In genomic region chr1:30763654-30764248, GRCh38 we compare ENCODE assay signal across 12 cellular contexts. TPM values are rescaled to one million over a fixed set of nuclear protein-coding genes. Genes with fewer than 3 reads are reported as not detected.
DNase-seq lines count a peak whose midpoint lies in the region; ATAC-seq, FAIRE-seq and TF ChIP-seq lines count a peak whose summit lies in the region.
"Had no signal": no experiment of that assay in that cellular context is flagged by ENCODE, and none has a peak within 500 bp of the region (broad histone marks: within the 10 kb centered on the region; RNA-seq: fewer than 3 reads in every experiment).

No MANE protein-coding gene starts in this region.

- no peaks in the 10 kb centered on the region for H3K9me3 ChIP-seq in MG63
- no peaks in the 10 kb centered on the region for H3K9me3 ChIP-seq in H1 (ENCODE audit: insufficient read depth in 2 of 2, low read depth in 1 of 2, low read length in 1 of 2)
- H3K9me3 ChIP-seq: heart right ventricle had no signal

- H3K23ac ChIP-seq in H1 (ENCODE audit: insufficient read length): no peak overlapping the region

- H3K56ac ChIP-seq in H1 (replicated peaks; ENCODE audit: insufficient read length, low read depth, low read length): no peak overlapping the region

- H2AK5ac ChIP-seq in H1 (ENCODE audit: low read depth, low read length): no peak overlapping the region

- H4K91ac ChIP-seq in H1 (replicated peaks; ENCODE audit: insufficient read length, low read length): no peak overlapping the region

- H2BK20ac ChIP-seq in H1 (ENCODE audit: low read length): no peak overlapping the region

- H2BK15ac ChIP-seq in H1 (ENCODE audit: low read length): 0 out of 2 replicates have a peak overlapping the region, but pooled peaks have one; percentile 6

- peak overlapping the region; percentile 26; the same call in 1 of the 2 replicates for H4K8ac ChIP-seq in H1 (ENCODE audit: extremely low read depth, insufficient read depth, low read length)

- POLR2A ChIA-PET in BJ (lab: Charles Lee): no interaction called here
- POLR2A ChIA-PET in H1 (lab: Charles Lee; ENCODE audit: partially characterized antibody): interaction anchor here (1.2 kb wide), 1 partner anchor 15 kb away, joined by 3 read pairs; no protein-coding TSS in a partner anchor

- H3K4me3 ChIP-seq in BJ (ENCODE audit: low read depth, low read length): no peak overlapping the region
- H3K4me3 ChIP-seq in MG63: no peak overlapping the region
- H3K4me3 ChIP-seq in H1 (ENCODE audit: extremely low read depth in 1 of 4, insufficient read depth in 2 of 4, low read depth in 3 of 4, low read length in 4 of 4): no peak overlapping the region
- H3K4me3 ChIP-seq: heart right ventricle had no signal

- no peak overlapping the region for H3K18ac ChIP-seq in H1 (ENCODE audit: extremely low read depth, low read length)

- H3K79me1 ChIP-seq in H1 (ENCODE audit: low read depth, low read length): no peaks in the 10 kb centered on the region

- H2BK120ac ChIP-seq in H1 (replicated peaks; ENCODE audit: low read depth, low read length): no peak overlapping the region

- no peak for ATAC-seq in GM18870 (IDR thresholded peaks at IDR 0.05; ENCODE audit: unreplicated experiment)

- H3K27me3 Mint-ChIP-seq in osteocyte (ENCODE audit: unreplicated experiment): no peaks in the 10 kb centered on the region

- TF ChIP-seq EP300 in H1 (IDR thresholded peaks at IDR 0.05; ENCODE audit: borderline replicate concordance in 1 of 2, low read depth in 2 of 2, low read length in 2 of 2): no peak

- TF ChIP-seq CTCF in BJ (IDR thresholded peaks at IDR 0.05; ENCODE audit: insufficient read depth, low read depth, low read length): no peak
- TF ChIP-seq CTCF in H1 (IDR thresholded peaks at IDR 0.05; ENCODE audit: control extremely low read depth in 1 of 3, insufficient read depth in 1 of 3, low read depth in 1 of 3, low read length in 3 of 3): no peak
- TF ChIP-seq CTCF in osteocyte (IDR thresholded peaks at IDR 0.05): no peak

- no peaks in the 10 kb centered on the region; the same call in 1 of the 2 replicates for H3K23me2 ChIP-seq in H1 (ENCODE audit: low read depth, low read length)

- no peaks in the 10 kb centered on the region for H3K79me2 ChIP-seq in H1 (ENCODE audit: control insufficient read depth in 1 of 2, insufficient read depth in 2 of 2, low read length in 2 of 2)

- no peak overlapping the region for H3K27ac ChIP-seq in H1 (ENCODE audit: low read depth, low read length)
- H3K27ac ChIP-seq: heart right ventricle had no signal

- no peak overlapping the region for H3K4ac ChIP-seq in H1 (replicated peaks; ENCODE audit: insufficient read length, low read depth, low read length)

- H3K4me2 ChIP-seq in H1 (ENCODE audit: insufficient read depth in 1 of 2, low read depth in 2 of 2, low read length in 2 of 2): no peak overlapping the region

- H2BK12ac ChIP-seq in H1 (ENCODE audit: low read depth, low read length): no peak overlapping the region

- H3K36me3 Mint-ChIP-seq in osteocyte (ENCODE audit: unreplicated experiment): no peaks in the 10 kb centered on the region

- 92% methylated on average over 10 of the region's 10 CpGs; no CpG with 5 or more reads in 1 of the 2 experiments for WGBS in H1 (ENCODE audit: extremely low coverage in 1 of 2, insufficient coverage in 1 of 2, insufficient read length in 1 of 2, insufficient replicate concordance in 2 of 2, low coverage in 1 of 2, low lambda C conversion rate in 2 of 2, missing lambda C conversion rate in 1 of 2), 2 experiments

- H3K9ac ChIP-seq in H1 (replicated peaks in 1 of 4; ENCODE audit: extremely low read depth in 1 of 4, low read depth in 3 of 4, low read length in 3 of 4): no peak overlapping the region

- no peak overlapping the region for H2AFZ ChIP-seq in H1 (ENCODE audit: low read length)

- peaks cover 0 to 8% (median 2%) of the 10 kb centered on the region in 4 experiments; a peak in 4 of 7 replicates for H3K4me1 ChIP-seq in H1 (replicated peaks in 1 of 4; ENCODE audit: control insufficient read depth in 3 of 4, insufficient read depth in 4 of 4, low read length in 3 of 4)

- no peak overlapping the region for H3K4me3 Mint-ChIP-seq in osteocyte (ENCODE audit: unreplicated experiment)

- no peak overlapping the region for H4K5ac ChIP-seq in H1 (ENCODE audit: insufficient read length, low read depth, low read length)

- no peak for FAIRE-seq in H1 (lab: Jason Lieb, UNC)
- FAIRE-seq: TTC549 had no signal

- H3K9me3 Mint-ChIP-seq in osteocyte (ENCODE audit: unreplicated experiment): no peaks in the 10 kb centered on the region

- H3K27me3 ChIP-seq in BJ (ENCODE audit: control insufficient read depth, insufficient read depth, low read length) (no peaks in the 10 kb centered on the region), MG63 (no peaks in the 10 kb centered on the region), H1 (replicated peaks in 1 of 4; ENCODE audit: control insufficient read depth in 3 of 4, extremely low read depth in 1 of 4, insufficient read depth in 3 of 4, low read length in 3 of 4) (no peaks in the 10 kb centered on the region)

- TF ChIP-seq POLR2A in H1 (IDR thresholded peaks at IDR 0.05; ENCODE audit: control extremely low read depth in 1 of 2, low read depth in 2 of 2, low read length in 2 of 2): no peak

- peaks cover 22% of the 10 kb centered on the region for H3K4me1 Mint-ChIP-seq in osteocyte (ENCODE audit: unreplicated experiment)

- TF ChIP-seq RAD21 in H1 (IDR thresholded peaks at IDR 0.05 in 1 of 2, conservative IDR thresholded peaks at IDR 0.05 in 1 of 2; ENCODE audit: low read depth in 2 of 2, low read length in 2 of 2): no peak

- no peaks in the 10 kb centered on the region for H4K20me1 ChIP-seq in H1 (replicated peaks in 1 of 2; ENCODE audit: control insufficient read depth in 1 of 2, insufficient read depth in 2 of 2, low read length in 2 of 2)

- CTCF ChIA-PET in BJ (lab: Yijun Ruan, JAX): interaction anchor here (0.7 to 10.3 kb wide), 5 partner anchors 16 to 1512 kb away, joined by 3 to 114 read pairs (median 16); no protein-coding TSS in a partner anchor
- CTCF ChIA-PET in H1 (lab: Charles Lee; ENCODE audit: partially characterized antibody): interaction anchor here (51.2 to 55.1 kb wide), 2 partner anchors 2 to 24 kb away, joined by 1640 read pairs; partner anchors contain the start of genes LAPTM5 and MATN1

- DNase-seq in BJ (ENCODE audit: low read depth) (peak; percentile 18), MG63 (peak; percentile 64), H1 (ENCODE audit: low read depth in 1 of 2, low spot score in 2 of 2) (no peak), osteocyte (ENCODE audit: extremely low spot score, unreplicated experiment) (no peak), T-helper 9 cell (no peak), ureter (ENCODE audit: low spot score) (no peak), NCI-H2107 (lab: John Stamatoyannopoulos, UW) (no peak)
- DNase-seq: DMS 273 treated with DMSO at 0.1 percent for 48 hours, heart right ventricle, NCI-H345 had no signal

- H3K36me3 ChIP-seq in BJ (ENCODE audit: control insufficient read depth, insufficient read depth, low read length) (no peaks in the 10 kb centered on the region), MG63 (no peaks in the 10 kb centered on the region), H1 (ENCODE audit: control insufficient read depth in 2 of 4, insufficient read depth in 4 of 4, low read length in 3 of 4) (no peaks in the 10 kb centered on the region)
- H3K36me3 ChIP-seq: heart right ventricle had no signal

- no peak overlapping the region for H2BK5ac ChIP-seq in H1 (ENCODE audit: low read depth, low read length)

- no peak overlapping the region for H3K14ac ChIP-seq in H1 (ENCODE audit: insufficient read length)

- H3K27ac Mint-ChIP-seq in osteocyte (ENCODE audit: unreplicated experiment): peak overlapping the region; percentile 71

TF ChIP-seq in H1, 55 proteins besides CTCF, POLR2A, EP300 and RAD21 (continues in another document):
- no peak for TF ChIP-seq TBP (IDR thresholded peaks at IDR 0.05; ENCODE audit: low read depth, low read length)
- TF ChIP-seq RFX5 (IDR thresholded peaks at IDR 0.05; ENCODE audit: borderline replicate concordance, low read depth, low read length): no peak
- no peak for TF ChIP-seq CHD2 (IDR thresholded peaks at IDR 0.05; ENCODE audit: low read length)
- TF ChIP-seq POLR2AphosphoS5 (IDR thresholded peaks at IDR 0.05; ENCODE audit: low read depth, low read length): no peak
- TF ChIP-seq TCF12 (IDR thresholded peaks at IDR 0.05; ENCODE audit: low read depth, low read length): no peak
- no peak for TF ChIP-seq BACH1 (IDR thresholded peaks at IDR 0.05; ENCODE audit: low read length)
- TF ChIP-seq SRF (IDR thresholded peaks at IDR 0.05; ENCODE audit: low read depth, low read length): no peak
- TF ChIP-seq EZH2 (IDR thresholded peaks at IDR 0.05; ENCODE audit: low read depth, low read length, severe bottlenecking): no peak

RNA-seq across cellular contexts. Expression of gene LAPTM5, which starts 6.2 kb away (rescaled TPM):
- polyA plus RNA-seq in BJ (2011; rRNA removed) (1.6 and 2.1 TPM in 2 replicates), H1 (2011; rRNA removed) (0.77 and 1.4 TPM in 2 replicates)
- polyA minus RNA-seq in BJ (2011; rRNA and poly(A)+ RNA removed): 2.7 and 2.8 TPM in 2 replicates
- 0.30 TPM in 1 of 2 replicates, not detected in the other for total RNA-seq in MG63 (2014; rRNA removed; shearing (Covaris generic); ENCODE audit: low replicate concordance)
- total RNA-seq in H1 (2021; fragmentation: NEBNext Ultra II Directional; extraction: Animal tissue kit (Norgen Biotek cat#: 25700)): 0.37 and 0.52 TPM in 2 replicates
- 0.83 TPM for polyA plus RNA-seq in H1 (2011; cell fraction: cytosol; rRNA removed)
- 0.46 TPM for polyA plus RNA-seq in H1 (2011; cell fraction: nucleus; rRNA removed)
- polyA plus RNA-seq in H1 (2012, experiment 1 of 2): 0.39 to 0.60 TPM (median 0.52 TPM) in 3 of 4 replicates, not detected in the other
- 0.18 TPM for polyA plus RNA-seq in H1 (2012, experiment 2 of 2)
- 0.57 TPM for polyA plus RNA-seq in H1 (2013, experiment 1 of 2)
- polyA plus RNA-seq in H1 (2013, experiment 2 of 2): 0.99 TPM
- 1.0 and 1.1 TPM in 2 replicates for polyA minus RNA-seq in H1 (2011; rRNA and poly(A)+ RNA removed)
- not detected for polyA minus RNA-seq in H1 (2011; cell fraction: cytosol; rRNA and poly(A)+ RNA removed)
- polyA minus RNA-seq in H1 (2011; cell fraction: nucleus; rRNA and poly(A)+ RNA removed): 0.30 TPM
- total RNA-seq in osteocyte (not detected in 2 replicates), ureter (34.2 TPM)

RNA-seq across cellular contexts. Expression of gene MATN1, which starts 40.4 kb away (rescaled TPM):
- polyA plus RNA-seq in BJ (2011; rRNA removed) (0.02 and 0.13 TPM in 2 replicates), H1 (2011; rRNA removed) (0.11 and 0.12 TPM in 2 replicates)
- 0.31 and 0.38 TPM in 2 replicates for polyA minus RNA-seq in BJ (2011; rRNA and poly(A)+ RNA removed)
- total RNA-seq in MG63 (2014; rRNA removed; shearing (Covaris generic); ENCODE audit: low replicate concordance): not detected in 2 replicates
- 0.11 and 0.28 TPM in 2 replicates for total RNA-seq in H1 (2021; fragmentation: NEBNext Ultra II Directional; extraction: Animal tissue kit (Norgen Biotek cat#: 25700))
- 0.23 TPM for polyA plus RNA-seq in H1 (2011; cell fraction: cytosol; rRNA removed)
- polyA plus RNA-seq in H1 (2011; cell fraction: nucleus; rRNA removed): 0.19 TPM
- polyA plus RNA-seq in H1 (2012, experiment 1 of 2): 0.11 to 0.32 TPM (median 0.16 TPM) in 4 replicates
- not detected for polyA plus RNA-seq in H1 (2012, experiment 2 of 2)
- polyA plus RNA-seq in H1 (2013, experiment 1 of 2): 0.08 TPM
- polyA plus RNA-seq in H1 (2013, experiment 2 of 2): 0.11 TPM
- polyA minus RNA-seq in H1 (2011; rRNA and poly(A)+ RNA removed): 0.13 and 0.24 TPM in 2 replicates
- polyA minus RNA-seq in H1 (2011; cell fraction: cytosol; rRNA and poly(A)+ RNA removed): not detected
- polyA minus RNA-seq in H1 (2011; cell fraction: nucleus; rRNA and poly(A)+ RNA removed): not detected
- total RNA-seq in osteocyte (0.39 and 0.99 TPM in 2 replicates), ureter (not detected)
- total RNA-seq: heart right ventricle had no signal
- polyA plus RNA-seq: heart right ventricle had no signal

Comparison
In these comparisons a context has a peak if more than half of its experiments do, and no peak if none do; other contexts are left out.
1. DNase-seq: peak in BJ (single experiment) and MG63 (single experiment); none in H1 (0 of 2), osteocyte (single experiment), T-helper 9 cell (single experiment), ureter (single experiment) and NCI-H2107 (single experiment).
2. RNA of gene LAPTM5, which starts 6.2 kb away (total RNA-seq): 34.2 TPM in ureter (single experiment); 0.37 to 0.52 TPM in H1, 0.30 TPM in MG63 and not detected in osteocyte; every median in the first group is over 10 times any median in the second.